In genomic region chr22:27223317-27224177, GRCh38 we compare ENCODE assay signal across 9 cellular contexts.
DNase-seq lines count a peak whose midpoint lies in the region; ATAC-seq and TF ChIP-seq lines count a peak whose summit lies in the region.
"Had no signal": no experiment of that assay in that cellular context is flagged by ENCODE, and none has a peak within 500 bp of the region (broad histone marks: within the 10 kb centered on the region; RNA-seq: fewer than 3 reads in every experiment).

No MANE protein-coding gene starts in this region.

- POLR2A ChIA-PET in activated CD8-positive, alpha-beta T cell treated with anti-CD3 and anti-CD28 coated beads for 36 hours (lab: Charles Lee): interaction anchor here (0.7 kb wide), 1 partner anchor 112 kb away, joined by 3 read pairs; no protein-coding TSS in a partner anchor
- POLR2A ChIA-PET in activated CD8-positive, alpha-beta T cell treated with anti-CD3 and anti-CD28 coated beads, Interleukin-2, amount 10 ng/mL, durations not matched to agents 7 days and 5 days (lab: Charles Lee): no interaction called here

- H3K27me3 ChIP-seq in heart left ventricle: peaks cover 0 to 15% (median 0%) of the 10 kb centered on the region in 9 donors
- H3K27me3 ChIP-seq: pancreas had no signal

- H3K27ac Mint-ChIP-seq in activated CD8-positive, alpha-beta T cell treated with anti-CD3 and anti-CD28 coated beads for 36 hours: no peak overlapping the region
- no peak overlapping the region for H3K27ac Mint-ChIP-seq in activated CD8-positive, alpha-beta T cell treated with anti-CD3 and anti-CD28 coated beads, Interleukin-2, amount 10 ng/mL, durations not matched to agents 7 days and 5 days

- no peak overlapping the region for H3K4me3 ChIP-seq in heart left ventricle
- H3K4me3 ChIP-seq: pancreas had no signal

- H3K27me3 Mint-ChIP-seq in activated CD8-positive, alpha-beta T cell treated with anti-CD3 and anti-CD28 coated beads for 36 hours: peaks cover 3% of the 10 kb centered on the region
- no peaks in the 10 kb centered on the region for H3K27me3 Mint-ChIP-seq in activated CD8-positive, alpha-beta T cell treated with anti-CD3 and anti-CD28 coated beads, Interleukin-2, amount 10 ng/mL, durations not matched to agents 7 days and 5 days (ENCODE audit: low read depth)

- CTCF ChIA-PET in activated CD8-positive, alpha-beta T cell treated with anti-CD3 and anti-CD28 coated beads for 36 hours (lab: Charles Lee): no interaction called here
- CTCF ChIA-PET in activated CD8-positive, alpha-beta T cell treated with anti-CD3 and anti-CD28 coated beads, Interleukin-2, amount 10 ng/mL, durations not matched to agents 7 days and 5 days (lab: Charles Lee): no interaction called here

- peaks cover 0 to 20% (median 0%) of the 10 kb centered on the region in 12 donors for H3K9me3 ChIP-seq in heart left ventricle
- H3K9me3 ChIP-seq: pancreas had no signal

- H3K4me1 ChIP-seq in heart left ventricle: peaks cover 0 to 21% (median 0%) of the 10 kb centered on the region in 12 donors
- H3K4me1 ChIP-seq: pancreas had no signal

- no peaks in the 10 kb centered on the region for H3K4me1 Mint-ChIP-seq in activated CD8-positive, alpha-beta T cell treated with anti-CD3 and anti-CD28 coated beads for 36 hours (ENCODE audit: low read depth)
- H3K4me1 Mint-ChIP-seq in activated CD8-positive, alpha-beta T cell treated with anti-CD3 and anti-CD28 coated beads, Interleukin-2, amount 10 ng/mL, durations not matched to agents 7 days and 5 days (ENCODE audit: low read depth): no peaks in the 10 kb centered on the region

- no peaks in the 10 kb centered on the region for H3K36me3 ChIP-seq in heart left ventricle
- H3K36me3 ChIP-seq: pancreas had no signal

- ATAC-seq in activated CD8-positive, alpha-beta T cell treated with anti-CD3 and anti-CD28 coated beads for 36 hours: peak; percentile 27
- ATAC-seq in activated CD8-positive, alpha-beta T cell treated with anti-CD3 and anti-CD28 coated beads, Interleukin-2, amount 10 ng/mL, durations not matched to agents 7 days and 5 days: no peak
- ATAC-seq in heart left ventricle: peak in 3 of 4 donors; percentile 56 to 89 (median 71)

- TF ChIP-seq CTCF in activated CD8-positive, alpha-beta T cell treated with anti-CD3 and anti-CD28 coated beads for 36 hours (IDR thresholded peaks at IDR 0.05): no peak
- TF ChIP-seq CTCF in heart left ventricle (IDR thresholded peaks at IDR 0.05): no peak

- no peaks in the 10 kb centered on the region for H3K36me3 Mint-ChIP-seq in activated CD8-positive, alpha-beta T cell treated with anti-CD3 and anti-CD28 coated beads for 36 hours (ENCODE audit: low read depth)
- H3K36me3 Mint-ChIP-seq in activated CD8-positive, alpha-beta T cell treated with anti-CD3 and anti-CD28 coated beads, Interleukin-2, amount 10 ng/mL, durations not matched to agents 7 days and 5 days (ENCODE audit: low read depth): no peaks in the 10 kb centered on the region

- DNase-seq in activated CD8-positive, alpha-beta T cell treated with anti-CD3 and anti-CD28 coated beads for 36 hours: no peak
- DNase-seq in activated CD8-positive, alpha-beta T cell treated with anti-CD3 and anti-CD28 coated beads, Interleukin-2, amount 10 ng/mL, durations not matched to agents 7 days and 5 days: no peak
- DNase-seq in SW 1271 (lab: John Stamatoyannopoulos, UW): peak; percentile 20 to 53
- no peak for DNase-seq in heart left ventricle
- DNase-seq in stromal cell of bone marrow (ENCODE audit: low read depth): peak; percentile 91
- no peak for DNase-seq in KG1 (lab: John Stamatoyannopoulos, UW)
- DNase-seq in COLO829 (ENCODE audit: low spot score): no peak
- DNase-seq in dermis blood vessel endothelial cell: no peak
- DNase-seq: pancreas had no signal

- no peak for TF ChIP-seq POLR2A in heart left ventricle (IDR thresholded peaks at IDR 0.05)

- intact Hi-C loops in activated CD8-positive, alpha-beta T cell treated with anti-CD3 and anti-CD28 coated beads for 36 hours (cut with micrococcal nuclease): no loop called here
- intact Hi-C loops in heart left ventricle (cut with DNase I): no loop called here

- no peak overlapping the region for H3K4me3 Mint-ChIP-seq in activated CD8-positive, alpha-beta T cell treated with anti-CD3 and anti-CD28 coated beads for 36 hours
- no peak overlapping the region for H3K4me3 Mint-ChIP-seq in activated CD8-positive, alpha-beta T cell treated with anti-CD3 and anti-CD28 coated beads, Interleukin-2, amount 10 ng/mL, durations not matched to agents 7 days and 5 days

- H3K27ac ChIP-seq in heart left ventricle: peak overlapping the region in 4 of 12 donors; percentile 5 to 59 (median 55)
- H3K27ac ChIP-seq: pancreas had no signal

- no peaks in the 10 kb centered on the region for H3K9me3 Mint-ChIP-seq in activated CD8-positive, alpha-beta T cell treated with anti-CD3 and anti-CD28 coated beads for 36 hours
- H3K9me3 Mint-ChIP-seq in activated CD8-positive, alpha-beta T cell treated with anti-CD3 and anti-CD28 coated beads, Interleukin-2, amount 10 ng/mL, durations not matched to agents 7 days and 5 days (ENCODE audit: insufficient read depth): no peaks in the 10 kb centered on the region

- WGBS in heart left ventricle, 4 donors: 61 to 73% (median 66%) methylated on average over 3 of the region's 3 CpGs

Comparison
In these comparisons a context has a peak if more than half of its experiments do, and no peak if none do; other contexts are left out.
1. DNase-seq: peak in SW 1271 (2 of 2) and stromal cell of bone marrow (single experiment); none in activated CD8-positive, alpha-beta T cell treated with anti-CD3 and anti-CD28 coated beads for 36 hours (single experiment), activated CD8-positive, alpha-beta T cell treated with anti-CD3 and anti-CD28 coated beads, Interleukin-2, amount 10 ng/mL, durations not matched to agents 7 days and 5 days (single experiment), heart left ventricle (0 of 5), KG1 (single experiment), COLO829 (single experiment) and dermis blood vessel endothelial cell (single experiment).